8 cellular contexts compared by ENCODE assay signal in genomic region chr10:96043157-96043894, GRCh38. TPM values are rescaled to one million over a fixed set of nuclear protein-coding genes. Genes with fewer than 3 reads are reported as not detected.
DNase-seq lines count a peak whose midpoint lies in the region; ATAC-seq, FAIRE-seq and TF ChIP-seq lines count a peak whose summit lies in the region.

CCNJ (plus strand) TSS chr10:96043583; CDS start chr10:96044394, 811 bp downstream.

- peak; percentile 68 for DNase-seq in AG04450 (ENCODE audit: low read depth, low spot score)
- peak; percentile 59 for DNase-seq in NCI-H2227 treated with DMSO at 0.1 percent for 48 hours (lab: John Stamatoyannopoulos, UW)
- peak; percentile 53 for DNase-seq in activated CD4-positive, CD25-positive, alpha-beta regulatory T cell treated with anti-CD3 and anti-CD28 coated beads, Interleukin-2, amount 50 U/mL, for 16 hours (ENCODE audit: low read depth, low spot score)
- peak; percentile 85 for DNase-seq in cerebellar cortex (ENCODE audit: low spot score)
- DNase-seq in kidney, result peak; percentile 95
- peak; percentile 64 to 75 (median 66) for DNase-seq in stimulated activated CD4-positive, alpha-beta T cell treated with anti-CD3 and anti-CD28 coated beads, Interleukin-12 subunit alpha, Interleukin-12 subunit beta, amount 100 ng/mL, for 48 hours (ENCODE audit: low read depth in 2 of 3, low spot score in 1 of 3)

- TF ChIP-seq CTCF in AG04450 (IDR thresholded peaks at IDR 0.05; ENCODE audit: low read depth, low read length), result no peak
- TF ChIP-seq CTCF in kidney (IDR thresholded peaks at IDR 0.05; ENCODE audit: borderline replicate concordance, extremely low read depth, insufficient read depth), result no peak

- ATAC-seq in GM18868 (IDR thresholded peaks at IDR 0.05; ENCODE audit: unreplicated experiment) (peak; percentile 92), HG03097 (IDR thresholded peaks at IDR 0.05; ENCODE audit: low FRiP score, unreplicated experiment) (peak; percentile 78)

- H3K4me3 ChIP-seq in AG04450 (ENCODE audit: low read depth, low read length) (peak within 1 kb of the TSS; percentile 84), kidney (ENCODE audit: low read length in 2 of 2) (peak within 1 kb of the TSS; percentile 76 to 80)

- peak within 1 kb of the TSS; percentile 68 to 89 for H3K9ac ChIP-seq in kidney (ENCODE audit: low read length in 2 of 2)

- intact Hi-C loops in kidney (cut with DNase I), result no loop called here

- H3K4me1 ChIP-seq in kidney (ENCODE audit: control insufficient read depth in 1 of 2, insufficient read depth in 1 of 2, low read depth in 1 of 2, low read length in 2 of 2), result peaks cover 5 to 8% of the 10 kb centered on the region in 2 donors

- no peak for FAIRE-seq in kidney (lab: Jason Lieb, UNC)

- peaks cover 4% of the 10 kb centered on the region; the same call in 1 of the 2 replicates for H3K9me3 ChIP-seq in AG04450 (ENCODE audit: control insufficient read depth, insufficient read depth, low read length)
- H3K9me3 ChIP-seq in kidney (ENCODE audit: control insufficient read depth in 1 of 2, low read length in 2 of 2), result no peaks in the 10 kb centered on the region

- no peaks in the 10 kb centered on the region for H3K36me3 ChIP-seq in kidney (ENCODE audit: control insufficient read depth in 1 of 2, insufficient read depth in 2 of 2, low read length in 2 of 2)

- POLR2A ChIA-PET in AG04450 (lab: Yijun Ruan, JAX), result interaction anchor here (0.8 to 1.8 kb wide), 3 partner anchors 41 to 87 kb away, joined by 3 to 14 read pairs (median 7); partner anchors contain the start of gene ZNF518A

- H3K27ac ChIP-seq in AG04450 (ENCODE audit: low read depth, low read length) (peak within 1 kb of the TSS; percentile 87), kidney (ENCODE audit: low read depth in 2 of 2, low read length in 2 of 2) (peak within 1 kb of the TSS; percentile 75 to 79)

- no peaks in the 10 kb centered on the region for H3K27me3 ChIP-seq in AG04450 (ENCODE audit: control insufficient read depth, insufficient read depth, low read length)

- CTCF ChIA-PET in AG04450 (lab: Charles Lee), result interaction anchor here (0.9 to 3.5 kb wide), 4 partner anchors 25 to 350 kb away, joined by 4 to 11 read pairs (median 8); partner anchors contain the start of gene TCTN3

RNA-seq across cellular contexts. Expression of gene CCNJ, which starts in this region (rescaled TPM):
- polyA plus RNA-seq in AG04450 (2011; rRNA removed) (8.4 and 9.2 TPM in 2 replicates), kidney (ENCODE audit: insufficient read depth, low read depth, low replicate concordance) (1.8 TPM)
- 17.0 and 18.7 TPM in 2 replicates for polyA minus RNA-seq in AG04450 (2011; rRNA and poly(A)+ RNA removed)
- 6.2 TPM for total RNA-seq in kidney

Comparison
In these comparisons a context has a peak if more than half of its experiments do, and no peak if none do; other contexts are left out.
1. Peak in every context shown above with its lines: DNase-seq, ATAC-seq, H3K4me3 ChIP-seq and H3K27ac ChIP-seq.